Comparison of ENCODE assay signal across 20 cellular contexts in the genomic region with DNA sequence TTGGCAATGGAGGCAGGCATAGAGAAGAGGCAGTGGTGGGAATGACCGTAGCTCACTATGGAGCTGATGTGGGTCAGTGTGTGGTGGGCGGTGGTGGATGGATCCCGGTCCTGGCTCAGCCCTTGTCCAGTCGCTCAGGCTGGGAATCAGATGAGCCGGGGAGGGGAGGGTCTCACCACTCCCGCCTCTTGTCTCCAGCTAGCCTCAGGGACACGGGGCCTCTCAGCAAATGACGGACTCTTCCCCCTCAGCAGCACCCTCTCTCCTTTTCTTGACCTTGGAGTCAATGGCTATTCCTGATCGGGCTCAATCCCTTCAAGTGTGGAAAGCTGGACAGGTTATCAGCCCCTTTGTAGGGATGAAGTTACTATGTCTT.
DNase-seq lines count a peak whose midpoint lies in the region; ATAC-seq, FAIRE-seq and TF ChIP-seq lines count a peak whose summit lies in the region.
"Had no signal": no experiment of that assay in that cellular context is flagged by ENCODE, and none has a peak within 500 bp of the region (broad histone marks: within the 10 kb centered on the region; RNA-seq: fewer than 3 reads in every experiment).

No MANE protein-coding gene starts in this region.

- no peaks in the 10 kb centered on the region for H4K20me1 ChIP-seq in HepG2 (ENCODE audit: insufficient read depth, low read length)

- no peak overlapping the region for H2BK12ac ChIP-seq in neuronal stem cell (ENCODE audit: low read length)

- H3K4me1 ChIP-seq in right lobe of liver (no peaks in the 10 kb centered on the region), HepG2 (ENCODE audit: insufficient read depth, low read length) (no peaks in the 10 kb centered on the region), esophagus squamous epithelium (peaks cover 7 to 75% (median 8%) of the 10 kb centered on the region in 3 donors), neuronal stem cell (ENCODE audit: control insufficient read depth in 2 of 2, insufficient read depth in 1 of 2, low read depth in 1 of 2, low read length in 2 of 2) (peaks cover 0 to 14% of the 10 kb centered on the region in 2 donors), A673 (ENCODE audit: insufficient read depth, low read length, poor library complexity, severe bottlenecking) (peaks cover 11% of the 10 kb centered on the region)
- H3K4me1 ChIP-seq: HAP-1 had no signal

- no TSS peak for BruUV-seq in HepG2 (replicated peaks; lab: Mats Ljungman, UMichigan)
- BruUV-seq in A673 (replicated peaks; lab: Mats Ljungman, UMichigan) = no TSS peak

- H3K9ac ChIP-seq in HepG2 (ENCODE audit: insufficient read depth, low read depth, low read length) (no peak overlapping the region), neuronal stem cell (ENCODE audit: low read depth, low read length, poor library complexity) (no peak overlapping the region)
- H3K9ac ChIP-seq: BLaER1 had no signal

- H3K4ac ChIP-seq in neuronal stem cell (ENCODE audit: low read length) = no peak overlapping the region

- H4K8ac ChIP-seq in neuronal stem cell (ENCODE audit: low read depth, low read length) = no peak overlapping the region

- H3K36me3 ChIP-seq in right lobe of liver (no peaks in the 10 kb centered on the region), HepG2 (replicated peaks in 1 of 2; ENCODE audit: control insufficient read depth in 1 of 2, insufficient read depth in 2 of 2, low read length in 2 of 2) (no peaks in the 10 kb centered on the region), esophagus squamous epithelium (no peaks in the 10 kb centered on the region), neuronal stem cell (replicated peaks in 1 of 2; ENCODE audit: control insufficient read depth in 2 of 2, insufficient read depth in 2 of 2, low read length in 2 of 2) (peaks cover 0 to 2% of the 10 kb centered on the region in 2 donors), A673 (ENCODE audit: insufficient read depth, low read length, poor library complexity, severe bottlenecking) (no peaks in the 10 kb centered on the region)
- H3K36me3 ChIP-seq: BLaER1, HAP-1 had no signal

- intact Hi-C loops in right lobe of liver (cut with DNase I) = no loop called here
- intact Hi-C loops in HepG2 (cut with micrococcal nuclease; ENCODE audit: unreplicated experiment) = no loop called here
- intact Hi-C loops in esophagus squamous epithelium (cut with DNase I) = no loop called here
- intact Hi-C loops in A673 (cut with micrococcal nuclease; ENCODE audit: unreplicated experiment) = no loop called here

- TF ChIP-seq EP300 in HepG2 (IDR thresholded peaks at IDR 0.05; ENCODE audit: low read depth in 2 of 2, low read length in 2 of 2) = no peak
- no peak for TF ChIP-seq EP300 in HepG2 (CRISPR knock-in tag; IDR thresholded peaks at IDR 0.05; ENCODE audit: borderline replicate concordance)

- ATAC-seq in right lobe of liver (no peak), HepG2 (no peak)
- ATAC-seq: CD8-positive, alpha-beta T cell had no signal

- H2BK120ac ChIP-seq in neuronal stem cell (ENCODE audit: low read depth, low read length) = no peak overlapping the region

- H3K27ac ChIP-seq in right lobe of liver (no peak overlapping the region), HepG2 (ENCODE audit: extremely low read length, insufficient read depth, low read length) (no peak overlapping the region), esophagus squamous epithelium (peak overlapping the region in 3 of 4 donors; percentile 39 to 86 (median 42)), neuronal stem cell (replicated peaks; ENCODE audit: low read length) (no peak overlapping the region), A673 (ENCODE audit: low read depth, low read length, poor library complexity, severe bottlenecking) (no peak overlapping the region)
- H3K27ac ChIP-seq: BLaER1, HL-60 had no signal

- DNase-seq in right lobe of liver = peak in 2 of 3 donors; percentile 8 to 26
- no peak for DNase-seq in HepG2 (ENCODE audit: low spot score)
- DNase-seq in esophagus squamous epithelium (lab: John Stamatoyannopoulos, UW) = no peak
- DNase-seq in neuronal stem cell (ENCODE audit: low spot score) = no peak
- DNase-seq in A673 (ENCODE audit: low spot score) = no peak
- DNase-seq in SW480 (ENCODE audit: low spot score) = no peak
- DNase-seq: AML-193; Calu3; CD8-positive, alpha-beta T cell; DMS53; KBM-7 had no signal

- H3K27me3 ChIP-seq in right lobe of liver = no peaks in the 10 kb centered on the region
- H3K27me3 ChIP-seq in HepG2 (ENCODE audit: control insufficient read depth in 1 of 2, insufficient read depth in 2 of 2, low read length in 2 of 2) = peaks cover 5 to 67% of the 10 kb centered on the region in 2 experiments; a peak in 4 of 5 replicates
- no peaks in the 10 kb centered on the region for H3K27me3 ChIP-seq in esophagus squamous epithelium
- peaks cover 0 to 13% (median 0%) of the 10 kb centered on the region in 3 experiments for H3K27me3 ChIP-seq in neuronal stem cell (ENCODE audit: control insufficient read depth in 3 of 3, insufficient read depth in 3 of 3, low read depth in 1 of 3, low read length in 3 of 3)
- H3K27me3 ChIP-seq in A673 (replicated peaks; ENCODE audit: insufficient read depth, low read depth, low read length, poor library complexity) = no peaks in the 10 kb centered on the region

- TF ChIP-seq RAD21 in HepG2 (CRISPR knock-in tag; IDR thresholded peaks at IDR 0.05) = no peak

- H3K18ac ChIP-seq in neuronal stem cell (ENCODE audit: low read length) = no peak overlapping the region

- H2BK5ac ChIP-seq in neuronal stem cell (ENCODE audit: low read length) = no peak overlapping the region

- WGBS in right lobe of liver (ENCODE audit: insufficient coverage, low coverage, low lambda C conversion rate, missing lambda C conversion rate) = no CpG with 5 or more reads among the region's 9 CpGs
- 50% methylated on average over 5 of the region's 9 CpGs for WGBS in HepG2 (ENCODE audit: low lambda C conversion rate)
- 80 to 82% methylated on average over 4 to 5 of the region's 9 CpGs for WGBS in esophagus squamous epithelium, 2 donors
- no CpG with 5 or more reads among the region's 9 CpGs for WGBS in neuronal stem cell (ENCODE audit: extremely low coverage in 2 of 2, insufficient read length in 2 of 2, insufficient replicate concordance in 1 of 2), 2 donors

- H3K4me2 ChIP-seq in HepG2 (ENCODE audit: low read depth, low read length) (no peak overlapping the region), neuronal stem cell (ENCODE audit: insufficient read depth, low read length, poor library complexity, severe bottlenecking) (no peak overlapping the region)
- H3K4me2 ChIP-seq: BLaER1 had no signal

- no peak overlapping the region for H3K14ac ChIP-seq in neuronal stem cell (ENCODE audit: low read length)

- POLR2A ChIA-PET in HepG2 (lab: Yijun Ruan, JAX) (no interaction called here), A673 (lab: Charles Lee; ENCODE audit: low non-redundant PET) (no interaction called here)

- H2AK5ac ChIP-seq in neuronal stem cell (ENCODE audit: low read depth, low read length) = peak overlapping the region; percentile 56

- no peak for FAIRE-seq in HepG2 (lab: Jason Lieb, UNC)
- FAIRE-seq: A204.1, G401.6, GM12891, GM19239, HTR-8/SVneo had no signal

- H3K4me3 ChIP-seq in right lobe of liver = no peak overlapping the region
- no peak overlapping the region for H3K4me3 ChIP-seq in HepG2 (replicated peaks in 1 of 3; ENCODE audit: insufficient read depth in 1 of 3, low read depth in 2 of 3, low read length in 3 of 3)
- no peak overlapping the region for H3K4me3 ChIP-seq in esophagus squamous epithelium
- no peak overlapping the region for H3K4me3 ChIP-seq in neuronal stem cell (ENCODE audit: low read length in 2 of 2)
- no peak overlapping the region for H3K4me3 ChIP-seq in A673 (ENCODE audit: low read depth, low read length, poor library complexity, severe bottlenecking)
- H3K4me3 ChIP-seq: BLaER1, GM23248, HAP-1 had no signal

- H4K91ac ChIP-seq in neuronal stem cell (ENCODE audit: low read depth, low read length, poor library complexity) = no peak overlapping the region

- H3K9me3 ChIP-seq in right lobe of liver (no peaks in the 10 kb centered on the region), HepG2 (ENCODE audit: low read length) (no peaks in the 10 kb centered on the region), esophagus squamous epithelium (no peaks in the 10 kb centered on the region), neuronal stem cell (replicated peaks in 1 of 2; ENCODE audit: control insufficient read depth in 2 of 2, insufficient read depth in 1 of 2, low read depth in 1 of 2, low read length in 2 of 2) (peaks cover 0 to 9% of the 10 kb centered on the region in 2 donors), A673 (ENCODE audit: low read depth, low read length, poor library complexity, severe bottlenecking) (no peaks in the 10 kb centered on the region)
- H3K9me3 ChIP-seq: BLaER1, HAP-1 had no signal

- H3K79me2 ChIP-seq in HepG2 (ENCODE audit: insufficient read depth, low read length) = no peaks in the 10 kb centered on the region

- H3K79me1 ChIP-seq in neuronal stem cell (ENCODE audit: low read depth, low read length) = peaks cover 3% of the 10 kb centered on the region

- TF ChIP-seq CTCF in right lobe of liver (IDR thresholded peaks at IDR 0.05) = no peak
- no peak for TF ChIP-seq CTCF in HepG2 (CRISPR knock-in tag; IDR thresholded peaks at IDR 0.05)
- TF ChIP-seq CTCF in esophagus squamous epithelium (IDR thresholded peaks at IDR 0.05) = no peak
- TF ChIP-seq CTCF in A673 (conservative IDR thresholded peaks at IDR 0.05; ENCODE audit: low read depth, low read length) = no peak

- peak overlapping the region; percentile 37 for H2BK15ac ChIP-seq in neuronal stem cell (ENCODE audit: low read length)

- H2AFZ ChIP-seq in HepG2 (ENCODE audit: low read length) (no peak overlapping the region), neuronal stem cell (ENCODE audit: low read length) (no peak overlapping the region)
- H2AFZ ChIP-seq: GM23248 had no signal

- in situ Hi-C loops in HepG2 (cut with HindIII; ENCODE audit: extremely low pct_ligation_motif_present, low pct_unique_long_range_greater_than_20kb) = no loop called here

- TF ChIP-seq POLR2A in right lobe of liver (IDR thresholded peaks at IDR 0.05) (no peak), HepG2 (IDR thresholded peaks at IDR 0.05; ENCODE audit: insufficient read depth in 1 of 2, low read depth in 2 of 2, low read length in 2 of 2) (no peak), esophagus squamous epithelium (IDR thresholded peaks at IDR 0.05) (no peak)

- CTCF ChIA-PET in HepG2 (lab: Yijun Ruan, JAX; ENCODE audit: low intra/inter-chr PET ratio, low total read pairs) = no interaction called here
- CTCF ChIA-PET in A673 (lab: Charles Lee) = no interaction called here

- peak overlapping the region; percentile 17 for H3K23ac ChIP-seq in neuronal stem cell (ENCODE audit: low read depth, low read length, poor library complexity)

TF ChIP-seq in HepG2, 621 proteins besides CTCF, POLR2A, EP300 and RAD21 (continues in another document):
- no peak for TF ChIP-seq TBP (CRISPR knock-in tag; IDR thresholded peaks at IDR 0.05)
- TF ChIP-seq NCOA2 (CRISPR knock-in tag; IDR thresholded peaks at IDR 0.05) = no peak

Comparison
In these comparisons a context has a peak if more than half of its experiments do, and no peak if none do; other contexts are left out.
1. DNase-seq: peak in right lobe of liver (2 of 3); none in HepG2 (single experiment), esophagus squamous epithelium (single experiment), neuronal stem cell (single experiment), A673 (single experiment) and SW480 (single experiment).
2. H3K27ac ChIP-seq: peak in esophagus squamous epithelium (3 of 4); none in right lobe of liver (0 of 3), HepG2 (single experiment), neuronal stem cell (single experiment) and A673 (single experiment).